ENCODE assay signal across 9 cellular contexts in the genomic region with DNA sequence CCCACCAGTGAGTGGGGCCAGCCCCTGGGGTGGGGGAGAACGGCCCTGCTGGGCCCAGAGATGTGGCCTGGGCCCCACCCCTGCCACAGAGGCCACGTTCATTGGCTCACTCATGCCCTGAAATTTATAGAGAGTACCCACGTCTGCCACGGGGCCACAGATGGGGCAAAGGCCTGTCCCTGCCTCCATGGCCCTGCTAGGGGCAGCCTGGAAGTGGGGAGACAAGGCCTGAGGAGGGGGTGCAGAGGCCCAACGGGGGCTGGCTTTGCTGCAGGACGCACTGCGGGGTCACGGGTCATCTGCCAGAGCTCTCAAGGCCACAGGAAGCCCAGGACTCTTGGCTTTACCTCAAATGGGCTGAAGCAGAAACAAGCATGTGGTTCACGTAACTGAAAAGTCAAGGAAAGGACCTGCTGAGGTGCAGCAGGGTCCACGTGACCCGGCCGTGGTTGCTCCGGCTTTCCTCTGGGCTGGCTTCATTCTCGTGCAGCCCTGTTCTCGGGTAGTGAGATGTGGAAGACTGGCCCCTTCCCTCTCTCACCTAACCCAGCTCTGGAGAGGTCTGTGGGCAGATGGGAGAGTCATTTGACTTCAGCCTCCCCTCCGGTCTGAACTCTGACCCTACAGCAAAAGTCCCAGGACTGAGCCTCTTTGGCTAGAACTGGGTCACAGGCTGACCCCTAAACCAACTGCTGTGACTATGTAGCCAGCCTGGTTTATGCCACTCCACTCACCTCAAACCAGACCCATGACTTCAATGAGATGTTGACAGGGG. TPM values are rescaled to one million over a fixed set of nuclear protein-coding genes. Genes with fewer than 3 reads are reported as not detected.
DNase-seq lines count a peak whose midpoint lies in the region; ATAC-seq, FAIRE-seq and TF ChIP-seq lines count a peak whose summit lies in the region.
"Had no signal": no experiment of that assay in that cellular context is flagged by ENCODE, and none has a peak within 500 bp of the region (broad histone marks: within the 10 kb centered on the region; RNA-seq: fewer than 3 reads in every experiment).

No MANE protein-coding gene starts in this region.

- H3K36me3 Mint-ChIP-seq in activated T-cell treated with anti-CD3 and anti-CD28 coated beads, Interleukin-2, amount 50 U/mL, for 24 hours (ENCODE audit: low read depth) = peaks cover 14% of the 10 kb centered on the region
- no peaks in the 10 kb centered on the region for H3K36me3 Mint-ChIP-seq in activated CD8-positive, alpha-beta T cell treated with anti-CD3 and anti-CD28 coated beads for 36 hours (ENCODE audit: low read depth)

- no peak for TF ChIP-seq CTCF in activated CD8-positive, alpha-beta T cell treated with anti-CD3 and anti-CD28 coated beads for 36 hours (IDR thresholded peaks at IDR 0.05)
- TF ChIP-seq CTCF in keratinocyte (optimal IDR thresholded peaks at IDR 0.05 in 1 of 3, IDR thresholded peaks at IDR 0.05 in 1 of 3, conservative IDR thresholded peaks at IDR 0.05 in 1 of 3; ENCODE audit: extremely low read depth in 1 of 3, insufficient read depth in 2 of 3, low read length in 3 of 3) (no peak), stomach (IDR thresholded peaks at IDR 0.05) (no peak), GM13976 (IDR thresholded peaks at IDR 0.05; ENCODE audit: borderline replicate concordance, control extremely low read depth, extremely low read depth, insufficient read depth, missing control alignments) (no peak)

- peak overlapping the region; percentile 92 for H3K27ac Mint-ChIP-seq in activated T-cell treated with anti-CD3 and anti-CD28 coated beads, Interleukin-2, amount 50 U/mL, for 24 hours
- H3K27ac Mint-ChIP-seq in activated CD8-positive, alpha-beta T cell treated with anti-CD3 and anti-CD28 coated beads for 36 hours = peak overlapping the region; percentile 80

- peaks cover 33% of the 10 kb centered on the region for H3K4me1 ChIP-seq in keratinocyte (ENCODE audit: control insufficient read depth, extremely low read depth, insufficient read depth, low read length)
- peaks cover 33 to 63% (median 56%) of the 10 kb centered on the region in 4 donors for H3K4me1 ChIP-seq in stomach

- no peak overlapping the region for H2AFZ ChIP-seq in keratinocyte (ENCODE audit: control insufficient read depth, low read length)

- no peak overlapping the region for H3K9ac ChIP-seq in keratinocyte (ENCODE audit: control insufficient read depth, extremely low read depth, insufficient read depth, low read length)

- dilution Hi-C loops in keratinocyte (cut with MboI; ENCODE audit: extremely low pct_ligation_motif_present, low sequenced_read_pairs) = no loop called here

- H3K27ac ChIP-seq in keratinocyte (ENCODE audit: control insufficient read depth, insufficient read depth, low read length) = no peak overlapping the region
- H3K27ac ChIP-seq in stomach = peak overlapping the region in 4 of 5 donors; percentile 44 to 75 (median 70)

- peaks cover 38% of the 10 kb centered on the region for H3K4me1 Mint-ChIP-seq in activated T-cell treated with anti-CD3 and anti-CD28 coated beads, Interleukin-2, amount 50 U/mL, for 24 hours (ENCODE audit: low read depth)
- H3K4me1 Mint-ChIP-seq in activated CD8-positive, alpha-beta T cell treated with anti-CD3 and anti-CD28 coated beads for 36 hours (ENCODE audit: low read depth) = peaks cover 25% of the 10 kb centered on the region

- 62 to 78% (median 69%) methylated on average over 16 of the region's 16 CpGs for WGBS in stomach, 5 donors

- TF ChIP-seq POLR2A in stomach (IDR thresholded peaks at IDR 0.05) = no peak

- peaks cover 26% of the 10 kb centered on the region for H3K79me2 ChIP-seq in keratinocyte (ENCODE audit: control insufficient read depth, insufficient read depth, low read length)

- intact Hi-C loops in activated CD8-positive, alpha-beta T cell treated with anti-CD3 and anti-CD28 coated beads for 36 hours (cut with micrococcal nuclease) = no loop called here
- intact Hi-C loops in stomach (cut with DNase I; ENCODE audit: low total_unique reads) = no loop called here

- POLR2A ChIA-PET in activated CD8-positive, alpha-beta T cell treated with anti-CD3 and anti-CD28 coated beads for 36 hours (lab: Charles Lee) = no interaction called here

- TF ChIP-seq EP300 in stomach (IDR thresholded peaks at IDR 0.05) = no peak

- peak overlapping the region; percentile 65 for H3K4me2 ChIP-seq in keratinocyte (ENCODE audit: control insufficient read depth, extremely low read depth, insufficient read depth, low read depth, low read length)

- no peak for ATAC-seq in activated CD8-positive, alpha-beta T cell treated with anti-CD3 and anti-CD28 coated beads for 36 hours
- no peak for ATAC-seq in GM21619 (IDR thresholded peaks at IDR 0.05; ENCODE audit: unreplicated experiment)

- H3K4me3 Mint-ChIP-seq in activated T-cell treated with anti-CD3 and anti-CD28 coated beads, Interleukin-2, amount 50 U/mL, for 24 hours = peak overlapping the region; percentile 76
- H3K4me3 Mint-ChIP-seq in activated CD8-positive, alpha-beta T cell treated with anti-CD3 and anti-CD28 coated beads for 36 hours = peak overlapping the region; percentile 68

- peaks cover 12% of the 10 kb centered on the region for H4K20me1 ChIP-seq in keratinocyte (ENCODE audit: control insufficient read depth, extremely low read depth, insufficient read depth, low read length)

- no peak for FAIRE-seq in keratinocyte (lab: Jason Lieb, UNC)

- CTCF ChIA-PET in activated CD8-positive, alpha-beta T cell treated with anti-CD3 and anti-CD28 coated beads for 36 hours (lab: Charles Lee) = no interaction called here

- no peak for DNase-seq in activated T-cell treated with anti-CD3 and anti-CD28 coated beads, Interleukin-2, amount 50 U/mL, for 24 hours
- DNase-seq in activated T-cell treated with anti-CD3 and anti-CD28 coated beads for 4 hours (no peak), keratinocyte (ENCODE audit: low read depth, low spot score) (no peak), stomach (no peak), mucosa of gallbladder (ENCODE audit: low spot score) (no peak), GM13976 (ENCODE audit: low spot score) (no peak)
- DNase-seq in activated CD8-positive, alpha-beta T cell treated with anti-CD3 and anti-CD28 coated beads for 36 hours = no peak

- H3K4me3 ChIP-seq in keratinocyte (ENCODE audit: control insufficient read depth in 2 of 3, extremely low read depth in 1 of 3, insufficient read depth in 2 of 3, low read depth in 1 of 3, low read length in 3 of 3) = no peak overlapping the region
- H3K4me3 ChIP-seq in stomach = peak overlapping the region in 2 of 4 donors; percentile 46 to 83

- no peaks in the 10 kb centered on the region for H3K9me3 Mint-ChIP-seq in activated T-cell treated with anti-CD3 and anti-CD28 coated beads, Interleukin-2, amount 50 U/mL, for 24 hours
- no peaks in the 10 kb centered on the region for H3K9me3 Mint-ChIP-seq in activated CD8-positive, alpha-beta T cell treated with anti-CD3 and anti-CD28 coated beads for 36 hours

- peaks cover 8% of the 10 kb centered on the region for H3K27me3 Mint-ChIP-seq in activated T-cell treated with anti-CD3 and anti-CD28 coated beads, Interleukin-2, amount 50 U/mL, for 24 hours
- H3K27me3 Mint-ChIP-seq in activated CD8-positive, alpha-beta T cell treated with anti-CD3 and anti-CD28 coated beads for 36 hours = peaks cover 4% of the 10 kb centered on the region

- in situ Hi-C loops in GM13976 (cut with MboI; ENCODE audit: low sequenced_read_pairs, unreplicated experiment) = no loop called here

- H3K27me3 ChIP-seq in keratinocyte (ENCODE audit: control insufficient read depth, extremely low read depth, insufficient read depth, low read length) (peaks cover 25% of the 10 kb centered on the region), stomach (peaks cover 0 to 37% (median 0%) of the 10 kb centered on the region in 3 donors)

- peaks cover 0 to 5% of the 10 kb centered on the region in 2 experiments for H3K36me3 ChIP-seq in keratinocyte (ENCODE audit: control insufficient read depth in 2 of 2, extremely low read depth in 1 of 2, insufficient read depth in 2 of 2, low read length in 2 of 2)
- H3K36me3 ChIP-seq in stomach = peaks cover 0 to 2% (median under 1%) of the 10 kb centered on the region in 4 donors

- peaks cover 7% of the 10 kb centered on the region for H3K9me1 ChIP-seq in keratinocyte (ENCODE audit: control insufficient read depth, extremely low read depth, insufficient read depth, low read length)

- peaks cover 4% of the 10 kb centered on the region for H3K9me3 ChIP-seq in keratinocyte (ENCODE audit: control insufficient read depth, low read depth, low read length)
- no peaks in the 10 kb centered on the region for H3K9me3 ChIP-seq in stomach
- H3K9me3 ChIP-seq: sigmoid colon had no signal

RNA-seq across cellular contexts. Expression of gene OSBPL2, which starts 1.1 kb away (rescaled TPM):
- 10 to 100 TPM; 23.6 to 24.3 TPM for total RNA-seq in activated CD8-positive, alpha-beta T cell treated with anti-CD3 and anti-CD28 coated beads for 36 hours
- polyA plus RNA-seq in keratinocyte (15.9 to 21.4 TPM (median 16.9 TPM) in 3 replicates), stomach (10 to 100 TPM; 15.1 to 19.7 (median 19.7) TPM)
- polyA plus RNA-seq in keratinocyte (2011; ENCODE audit: low read depth) = 106 TPM
- 16.4 and 16.8 TPM in 2 replicates for polyA plus RNA-seq in keratinocyte (2011; cell fraction: cytosol; rRNA removed)
- 49.0 and 59.1 TPM in 2 replicates for polyA plus RNA-seq in keratinocyte (2011; cell fraction: nucleus; rRNA removed)
- 23.6 and 56.7 TPM in 2 replicates for polyA plus RNA-seq in keratinocyte (2012; ENCODE audit: low replicate concordance)
- polyA minus RNA-seq in keratinocyte = 29.7 to 51.6 TPM (median 37.4 TPM) in 3 replicates
- polyA minus RNA-seq in keratinocyte (2011; cell fraction: cytosol; rRNA and poly(A)+ RNA removed) = 8.6 TPM
- 20.7 and 28.1 TPM in 2 replicates for polyA minus RNA-seq in keratinocyte (2011; cell fraction: nucleus; rRNA and poly(A)+ RNA removed)
- total RNA-seq in stomach (10 to 100 TPM; 23.2 to 83.4 (median 66.3) TPM), mucosa of gallbladder (85.3 TPM)

RNA-seq across cellular contexts. Expression of gene HRH3, which starts 17.1 kb away (rescaled TPM):
- not detected for total RNA-seq in activated CD8-positive, alpha-beta T cell treated with anti-CD3 and anti-CD28 coated beads for 36 hours
- polyA plus RNA-seq in keratinocyte (not detected in 3 replicates), stomach (not detected)
- polyA plus RNA-seq in keratinocyte (2011; ENCODE audit: low read depth) = not detected
- polyA plus RNA-seq in keratinocyte (2011; cell fraction: cytosol; rRNA removed) = not detected in 2 replicates
- polyA plus RNA-seq in keratinocyte (2011; cell fraction: nucleus; rRNA removed) = not detected in 2 replicates
- not detected in 2 replicates for polyA plus RNA-seq in keratinocyte (2012; ENCODE audit: low replicate concordance)
- not detected in 3 replicates for polyA minus RNA-seq in keratinocyte
- polyA minus RNA-seq in keratinocyte (2011; cell fraction: cytosol; rRNA and poly(A)+ RNA removed) = not detected
- polyA minus RNA-seq in keratinocyte (2011; cell fraction: nucleus; rRNA and poly(A)+ RNA removed) = not detected in 2 replicates
- total RNA-seq in stomach (not detected), mucosa of gallbladder (not detected)
- total RNA-seq: sigmoid colon had no signal
- polyA plus RNA-seq: sigmoid colon had no signal

RNA-seq across cellular contexts. Expression of gene MTG2, which starts 54.4 kb away (rescaled TPM):
- 10 to 100 TPM; 36.5 to 40.5 TPM for total RNA-seq in activated CD8-positive, alpha-beta T cell treated with anti-CD3 and anti-CD28 coated beads for 36 hours
- 24.7 to 31.4 TPM (median 29.5 TPM) in 3 replicates for polyA plus RNA-seq in keratinocyte
- polyA plus RNA-seq in keratinocyte (2011; ENCODE audit: low read depth) = 13.3 TPM
- polyA plus RNA-seq in keratinocyte (2011; cell fraction: cytosol; rRNA removed) = 15.9 and 24.7 TPM in 2 replicates
- polyA plus RNA-seq in keratinocyte (2011; cell fraction: nucleus; rRNA removed) = 56.1 and 56.4 TPM in 2 replicates
- polyA plus RNA-seq in keratinocyte (2012; ENCODE audit: low replicate concordance) = 24.9 and 32.2 TPM in 2 replicates
- polyA minus RNA-seq in keratinocyte = 12.2 to 20.5 TPM (median 19.8 TPM) in 3 replicates
- polyA minus RNA-seq in keratinocyte (2011; cell fraction: cytosol; rRNA and poly(A)+ RNA removed) = 19.2 TPM
- 19.1 and 27.1 TPM in 2 replicates for polyA minus RNA-seq in keratinocyte (2011; cell fraction: nucleus; rRNA and poly(A)+ RNA removed)
- 10 to 100 TPM; 13.6 to 77.9 (median 22.8) TPM for total RNA-seq in stomach
- 10 to 100 TPM; 14.7 to 28.2 (median 19.8) TPM for polyA plus RNA-seq in stomach
- total RNA-seq in mucosa of gallbladder = 38.0 TPM
